Comparison of ENCODE assay signal across 1 cellular context in genomic region chr2:96527990-96528679, GRCh38.
TF ChIP-seq lines count a peak whose summit lies in the region.

No MANE protein-coding gene starts in this region.

TF ChIP-seq in GM12878, 131 proteins besides CTCF, POLR2A, EP300 and RAD21 (continued from another document and continues in another):
- TF ChIP-seq, protein P1, sequence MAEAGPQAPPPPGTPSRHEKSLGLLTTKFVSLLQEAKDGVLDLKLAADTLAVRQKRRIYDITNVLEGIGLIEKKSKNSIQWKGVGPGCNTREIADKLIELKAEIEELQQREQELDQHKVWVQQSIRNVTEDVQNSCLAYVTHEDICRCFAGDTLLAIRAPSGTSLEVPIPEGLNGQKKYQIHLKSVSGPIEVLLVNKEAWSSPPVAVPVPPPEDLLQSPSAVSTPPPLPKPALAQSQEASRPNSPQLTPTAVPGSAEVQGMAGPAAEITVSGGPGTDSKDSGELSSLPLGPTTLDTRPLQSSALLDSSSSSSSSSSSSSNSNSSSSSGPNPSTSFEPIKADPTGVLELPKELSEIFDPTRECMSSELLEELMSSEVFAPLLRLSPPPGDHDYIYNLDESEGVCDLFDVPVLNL (IDR thresholded peaks at IDR 0.05; ENCODE audit: low read depth, low read length), result no peak
- TF ChIP-seq HDGF (IDR thresholded peaks at IDR 0.05) (no peak), MYB (IDR thresholded peaks at IDR 0.05; ENCODE audit: borderline replicate concordance, low read depth, low read length) (peak; percentile 62; the same call in 1 of the 2 replicates), NFIC (IDR thresholded peaks at IDR 0.05; ENCODE audit: low read depth, low read length) (no peak), CHD2 (IDR thresholded peaks at IDR 0.05; ENCODE audit: borderline replicate concordance, low read depth, low read length) (no peak; the same call in 1 of the 2 replicates), TCF7 (IDR thresholded peaks at IDR 0.05; ENCODE audit: borderline replicate concordance) (no peak), MEF2A (IDR thresholded peaks at IDR 0.05; ENCODE audit: insufficient read depth, low read depth, low read length) (no peak), NR2C2 (IDR thresholded peaks at IDR 0.05; ENCODE audit: borderline replicate concordance, control insufficient read depth, insufficient read length, low read depth) (no peak), SIN3A (IDR thresholded peaks at IDR 0.05; ENCODE audit: low read depth, low read length) (no peak), IKZF2 (IDR thresholded peaks at IDR 0.05) (peak; percentile 50 to 51; a peak in 3 of 4 replicates), MEF2B (IDR thresholded peaks at IDR 0.05; ENCODE audit: partially characterized antibody, poor library complexity, severe bottlenecking) (peak; percentile 96), ZNF687 (IDR thresholded peaks at IDR 0.05) (peak; percentile 33; the same call in 1 of the 2 replicates), TCF12 (IDR thresholded peaks at IDR 0.05; ENCODE audit: low read depth, low read length) (peak; percentile 57; the same call in 1 of the 2 replicates), POU2F2 (IDR thresholded peaks at IDR 0.05; ENCODE audit: borderline replicate concordance, low read depth, low read length) (no peak), BCL11A (IDR thresholded peaks at IDR 0.05; ENCODE audit: low read depth, low read length) (no peak), RCOR1 (conservative IDR thresholded peaks at IDR 0.05; ENCODE audit: low read depth, low read length) (no peak), GATAD2B (conservative IDR thresholded peaks at IDR 0.05; ENCODE audit: low read depth) (peak; percentile 24; the same call in 1 of the 2 replicates), ZBTB11 (CRISPR knock-in tag; IDR thresholded peaks at IDR 0.05) (no peak), CREB1 (IDR thresholded peaks at IDR 0.05; ENCODE audit: low read depth) (peak; percentile 19; the same call in 1 of the 2 replicates), TARDBP (IDR thresholded peaks at IDR 0.05; ENCODE audit: borderline replicate concordance) (no peak), JUNB (IDR thresholded peaks at IDR 0.05) (peak; percentile 58), ZNF592 (IDR thresholded peaks at IDR 0.05) (no peak), YBX1 (IDR thresholded peaks at IDR 0.05) (no peak), STAT3 (IDR thresholded peaks at IDR 0.05; ENCODE audit: low read depth, low read length) (0 out of 2 replicates have a peak, but pooled peaks have one; percentile 27), ATF2 (IDR thresholded peaks at IDR 0.05; ENCODE audit: low read length) (peak; percentile 43; the same call in 1 of the 2 replicates), HDAC2 (IDR thresholded peaks at IDR 0.05) (no peak), ASH2L (IDR thresholded peaks at IDR 0.05; ENCODE audit: borderline replicate concordance, low read depth) (no peak), FOXM1 (IDR thresholded peaks at IDR 0.05; ENCODE audit: low read depth, low read length) (0 out of 2 replicates have a peak, but pooled peaks have one; percentile 3), ZNF24 (IDR thresholded peaks at IDR 0.05) (no peak), BMI1 (IDR thresholded peaks at IDR 0.05; ENCODE audit: borderline replicate concordance) (no peak), RB1 (IDR thresholded peaks at IDR 0.05; ENCODE audit: borderline replicate concordance) (peak; percentile 54; the same call in 1 of the 2 replicates), BHLHE40 (IDR thresholded peaks at IDR 0.05; ENCODE audit: borderline replicate concordance in 1 of 2, low read depth in 2 of 2, low read length in 1 of 2) (peak in 1 of 2 experiments; percentile 32; a peak in 2 of 4 replicates)
- TF ChIP-seq, protein P2, sequence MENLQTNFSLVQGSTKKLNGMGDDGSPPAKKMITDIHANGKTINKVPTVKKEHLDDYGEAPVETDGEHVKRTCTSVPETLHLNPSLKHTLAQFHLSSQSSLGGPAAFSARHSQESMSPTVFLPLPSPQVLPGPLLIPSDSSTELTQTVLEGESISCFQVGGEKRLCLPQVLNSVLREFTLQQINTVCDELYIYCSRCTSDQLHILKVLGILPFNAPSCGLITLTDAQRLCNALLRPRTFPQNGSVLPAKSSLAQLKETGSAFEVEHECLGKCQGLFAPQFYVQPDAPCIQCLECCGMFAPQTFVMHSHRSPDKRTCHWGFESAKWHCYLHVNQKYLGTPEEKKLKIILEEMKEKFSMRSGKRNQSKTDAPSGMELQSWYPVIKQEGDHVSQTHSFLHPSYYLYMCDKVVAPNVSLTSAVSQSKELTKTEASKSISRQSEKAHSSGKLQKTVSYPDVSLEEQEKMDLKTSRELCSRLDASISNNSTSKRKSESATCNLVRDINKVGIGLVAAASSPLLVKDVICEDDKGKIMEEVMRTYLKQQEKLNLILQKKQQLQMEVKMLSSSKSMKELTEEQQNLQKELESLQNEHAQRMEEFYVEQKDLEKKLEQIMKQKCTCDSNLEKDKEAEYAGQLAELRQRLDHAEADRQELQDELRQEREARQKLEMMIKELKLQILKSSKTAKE (IDR thresholded peaks at IDR 0.05; ENCODE audit: low read depth, poor library complexity, severe bottlenecking), result no peak
- TF ChIP-seq, protein P3, sequence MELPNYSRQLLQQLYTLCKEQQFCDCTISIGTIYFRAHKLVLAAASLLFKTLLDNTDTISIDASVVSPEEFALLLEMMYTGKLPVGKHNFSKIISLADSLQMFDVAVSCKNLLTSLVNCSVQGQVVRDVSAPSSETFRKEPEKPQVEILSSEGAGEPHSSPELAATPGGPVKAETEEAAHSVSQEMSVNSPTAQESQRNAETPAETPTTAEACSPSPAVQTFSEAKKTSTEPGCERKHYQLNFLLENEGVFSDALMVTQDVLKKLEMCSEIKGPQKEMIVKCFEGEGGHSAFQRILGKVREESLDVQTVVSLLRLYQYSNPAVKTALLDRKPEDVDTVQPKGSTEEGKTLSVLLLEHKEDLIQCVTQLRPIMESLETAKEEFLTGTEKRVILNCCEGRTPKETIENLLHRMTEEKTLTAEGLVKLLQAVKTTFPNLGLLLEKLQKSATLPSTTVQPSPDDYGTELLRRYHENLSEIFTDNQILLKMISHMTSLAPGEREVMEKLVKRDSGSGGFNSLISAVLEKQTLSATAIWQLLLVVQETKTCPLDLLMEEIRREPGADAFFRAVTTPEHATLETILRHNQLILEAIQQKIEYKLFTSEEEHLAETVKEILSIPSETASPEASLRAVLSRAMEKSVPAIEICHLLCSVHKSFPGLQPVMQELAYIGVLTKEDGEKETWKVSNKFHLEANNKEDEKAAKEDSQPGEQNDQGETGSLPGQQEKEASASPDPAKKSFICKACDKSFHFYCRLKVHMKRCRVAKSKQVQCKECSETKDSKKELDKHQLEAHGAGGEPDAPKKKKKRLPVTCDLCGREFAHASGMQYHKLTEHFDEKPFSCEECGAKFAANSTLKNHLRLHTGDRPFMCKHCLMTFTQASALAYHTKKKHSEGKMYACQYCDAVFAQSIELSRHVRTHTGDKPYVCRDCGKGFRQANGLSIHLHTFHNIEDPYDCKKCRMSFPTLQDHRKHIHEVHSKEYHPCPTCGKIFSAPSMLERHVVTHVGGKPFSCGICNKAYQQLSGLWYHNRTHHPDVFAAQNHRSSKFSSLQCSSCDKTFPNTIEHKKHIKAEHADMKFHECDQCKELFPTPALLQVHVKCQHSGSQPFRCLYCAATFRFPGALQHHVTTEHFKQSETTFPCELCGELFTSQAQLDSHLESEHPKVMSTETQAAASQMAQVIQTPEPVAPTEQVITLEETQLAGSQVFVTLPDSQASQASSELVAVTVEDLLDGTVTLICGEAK (IDR thresholded peaks at IDR 0.05; ENCODE audit: borderline replicate concordance), result no peak
- TF ChIP-seq, protein P4, sequence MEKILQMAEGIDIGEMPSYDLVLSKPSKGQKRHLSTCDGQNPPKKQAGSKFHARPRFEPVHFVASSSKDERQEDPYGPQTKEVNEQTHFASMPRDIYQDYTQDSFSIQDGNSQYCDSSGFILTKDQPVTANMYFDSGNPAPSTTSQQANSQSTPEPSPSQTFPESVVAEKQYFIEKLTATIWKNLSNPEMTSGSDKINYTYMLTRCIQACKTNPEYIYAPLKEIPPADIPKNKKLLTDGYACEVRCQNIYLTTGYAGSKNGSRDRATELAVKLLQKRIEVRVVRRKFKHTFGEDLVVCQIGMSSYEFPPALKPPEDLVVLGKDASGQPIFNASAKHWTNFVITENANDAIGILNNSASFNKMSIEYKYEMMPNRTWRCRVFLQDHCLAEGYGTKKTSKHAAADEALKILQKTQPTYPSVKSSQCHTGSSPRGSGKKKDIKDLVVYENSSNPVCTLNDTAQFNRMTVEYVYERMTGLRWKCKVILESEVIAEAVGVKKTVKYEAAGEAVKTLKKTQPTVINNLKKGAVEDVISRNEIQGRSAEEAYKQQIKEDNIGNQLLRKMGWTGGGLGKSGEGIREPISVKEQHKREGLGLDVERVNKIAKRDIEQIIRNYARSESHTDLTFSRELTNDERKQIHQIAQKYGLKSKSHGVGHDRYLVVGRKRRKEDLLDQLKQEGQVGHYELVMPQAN (conservative IDR thresholded peaks at IDR 0.05), result no peak
